In genomic region chrX:28717864-28718263, GRCh38 we compare ENCODE assay signal across 8 cellular contexts.
"Had no signal": no experiment of that assay in that cellular context is flagged by ENCODE, and none has a peak within 500 bp of the region (broad histone marks: within the 10 kb centered on the region; RNA-seq: fewer than 3 reads in every experiment).

No MANE protein-coding gene starts in this region.

- H3K36me3 ChIP-seq: HAP-1 had no signal

- DNase-seq: GM23248, GOT3, H7, HFFc6, KBM-7 had no signal

- H3K9ac ChIP-seq: GM23248 had no signal

- H2AFZ ChIP-seq: GM23248 had no signal

- H3K4me1 ChIP-seq: HAP-1 had no signal

- ATAC-seq: HCT116 had no signal

- H3K27ac ChIP-seq: GM23248 had no signal

- H3K9me3 ChIP-seq: HAP-1 had no signal

- H3K4me3 ChIP-seq: GM23248, HAP-1 had no signal

- FAIRE-seq: HTR-8/SVneo had no signal
